Comparison of ENCODE assay signal across 22 cellular contexts in the genomic region with DNA sequence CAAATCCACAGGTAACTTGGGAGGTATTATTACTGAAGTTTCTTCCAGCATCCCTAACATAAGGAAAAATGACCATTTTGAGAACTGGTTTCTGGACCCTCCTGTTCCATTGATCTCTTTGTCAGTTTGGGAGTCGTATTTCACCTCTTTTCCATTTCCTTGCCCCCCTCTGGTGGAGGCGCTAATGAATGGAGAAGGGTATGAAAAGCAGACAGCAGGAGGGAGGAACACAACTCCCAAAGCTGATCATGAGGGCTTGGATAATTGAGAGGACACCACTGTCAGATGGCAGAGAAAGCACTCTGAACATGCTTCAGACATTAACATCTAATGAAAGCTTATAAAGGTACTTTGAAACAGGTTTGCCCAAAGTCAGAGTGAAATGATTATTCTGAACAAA.
"Had no signal": no experiment of that assay in that cellular context is flagged by ENCODE, and none has a peak within 500 bp of the region (broad histone marks: within the 10 kb centered on the region; RNA-seq: fewer than 3 reads in every experiment).

No MANE protein-coding gene starts in this region.

- H3K4me3 ChIP-seq: cardiac muscle cell, mucosa of descending colon, psoas muscle, skin epidermis, suprapubic skin, transverse colon had no signal

- ATAC-seq: activated CD8-positive, alpha-beta memory T cell treated with anti-CD3 and anti-CD28 coated beads, Interleukin-2, amount 10 ng/mL, durations not matched to agents 7 days and 5 days; activated T-helper 17 cell treated with anti-CD3 and anti-CD28 coated beads, Interleukin-2, amount 50 U/mL, for 72 hours; left ventricle myocardium superior; mucosa of descending colon; psoas muscle; right cardiac atrium; stimulated activated naive CD8-positive, alpha-beta T cell treated with anti-CD3 and anti-CD28 coated beads, Interleukin-15, amount 100 ng/mL, for 72 hours had no signal

- H3K27me3 ChIP-seq: cardiac muscle cell, suprapubic skin, transverse colon had no signal

- H3K4me1 ChIP-seq: psoas muscle, suprapubic skin, transverse colon had no signal

- H3K9me3 ChIP-seq: mucosa of descending colon, psoas muscle, suprapubic skin, transverse colon had no signal

- H3K36me3 ChIP-seq: cardiac muscle cell, suprapubic skin, transverse colon had no signal

- H3K27ac ChIP-seq: cardiac muscle cell, psoas muscle, skin epidermis, suprapubic skin, transverse colon had no signal

- DNase-seq: activated CD4-positive, alpha-beta memory T cell treated with anti-CD3 and anti-CD28 coated beads, Interleukin-2, amount 10 ng/mL, durations not matched to agents 7 days and 5 days; activated CD4-positive, alpha-beta T cell treated with anti-CD3 and anti-CD28 coated beads for 48 hours; activated CD4-positive, CD25-positive, alpha-beta regulatory T cell; activated CD8-positive, alpha-beta memory T cell treated with anti-CD3 and anti-CD28 coated beads, Interleukin-2, amount 10 ng/mL, durations not matched to agents 7 days and 5 days; activated naive CD4-positive, alpha-beta T cell; activated naive CD8-positive, alpha-beta T cell treated with anti-CD3 and anti-CD28 coated beads for 36 hours; amniotic stem cell; dermis blood vessel endothelial cell; effector memory CD4-positive, alpha-beta T cell; immature natural killer cell; left ventricle myocardium superior; mucosa of descending colon; naive B cell; psoas muscle; right cardiac atrium; stimulated activated naive CD8-positive, alpha-beta T cell treated with anti-CD3 and anti-CD28 coated beads, Interleukin-15, amount 100 ng/mL, for 72 hours; T-helper 9 cell; transverse colon had no signal
